In the genomic region with DNA sequence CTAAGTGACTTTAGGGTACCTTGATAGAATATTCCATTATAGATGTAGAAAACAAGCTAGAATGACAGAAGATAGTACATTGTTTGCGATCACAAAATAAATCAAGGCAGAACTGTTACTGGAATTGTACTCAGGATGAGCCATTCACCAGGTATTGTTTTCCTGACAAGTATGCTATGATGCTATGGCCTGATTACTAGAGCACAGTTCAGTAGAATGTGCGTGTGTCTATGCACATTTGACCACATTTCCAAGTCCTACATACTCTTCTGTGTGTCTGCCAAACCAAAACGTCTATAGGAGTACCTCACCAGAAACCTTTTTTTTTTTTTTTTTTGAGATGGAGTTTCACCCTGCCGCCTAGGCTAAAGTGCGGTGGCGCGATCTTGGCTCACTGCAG, we compare ENCODE assay signal across 24 cellular contexts.
"Had no signal": no experiment of that assay in that cellular context is flagged by ENCODE, and none has a peak within 500 bp of the region (broad histone marks: within the 10 kb centered on the region; RNA-seq: fewer than 3 reads in every experiment).

No MANE protein-coding gene starts in this region.

- H3K9ac ChIP-seq: SK-N-SH had no signal

- H3K4me2 ChIP-seq: SK-N-SH had no signal

- H3K27ac Mint-ChIP-seq: T-cell had no signal

- FAIRE-seq: HTR-8/SVneo had no signal

- H3K4me3 ChIP-seq: MG63 had no signal

- H3K36me3 ChIP-seq: MG63 had no signal

- H3K9me3 ChIP-seq: MG63, SK-N-SH had no signal

- ATAC-seq: Panc1, PC-3, T-cell had no signal

- H3K27ac ChIP-seq: HL-60, RWPE1 had no signal

- H3K27me3 Mint-ChIP-seq: T-cell had no signal

- H3K4me3 Mint-ChIP-seq: T-cell had no signal

- H3K9me3 Mint-ChIP-seq: T-cell had no signal

- DNase-seq: Karpas-422, KG1, MG63, NCI-H1092 treated with DMSO at 0.1 percent for 48 hours, NCI-H1436, NCI-H187, NCI-H2029, NCI-H2081 treated with DMSO at 0.1 percent for 48 hours, NCI-H2171, NCI-H226, NCI-H446, NCI-H510A, NCI-H524 treated with DMSO at 0.1 percent for 48 hours, NCI-H69, NCI-H774, PC-3, SHP77, SK-N-SH, SW 1271, T-cell had no signal

- H3K27me3 ChIP-seq: MG63 had no signal
